1 cellular context compared by ENCODE assay signal in the genomic region with DNA sequence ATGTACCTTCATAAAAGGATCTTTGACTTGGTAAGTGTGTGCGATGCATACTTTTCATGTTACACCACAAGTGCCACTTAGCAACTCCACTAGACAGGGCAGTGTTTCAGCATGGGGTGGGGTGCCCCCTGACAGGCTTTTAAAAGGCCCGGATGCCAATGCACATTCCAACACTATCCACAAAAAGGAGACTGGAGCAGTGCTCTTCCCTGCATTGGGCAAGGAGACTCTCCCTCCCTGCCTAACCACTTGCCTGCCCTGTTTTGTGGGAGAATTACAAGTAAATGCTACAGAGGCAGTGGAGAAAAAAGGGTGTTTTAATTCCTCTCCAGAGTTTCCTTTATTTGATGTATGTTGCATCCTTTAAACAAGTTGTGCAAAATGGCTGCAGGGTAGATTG.
A peak's percentile ranks its signal among the peaks of the same experiment; 100 is the strongest.
TF ChIP-seq lines count a peak whose summit lies in the region.

No MANE protein-coding gene starts in this region.

TF ChIP-seq in H1, 55 proteins besides CTCF, POLR2A, EP300 and RAD21 (continued from another document):
- TF ChIP-seq TEAD4 (IDR thresholded peaks at IDR 0.05; ENCODE audit: low read depth, low read length) (peak; percentile 84; the same call in 1 of the 2 replicates), SRF (IDR thresholded peaks at IDR 0.05; ENCODE audit: low read depth, low read length) (no peak), PHF8 (conservative IDR thresholded peaks at IDR 0.05; ENCODE audit: low read depth, low read length) (no peak), FOSL1 (IDR thresholded peaks at IDR 0.05; ENCODE audit: insufficient read depth, low read depth, low read length) (no peak), RFX5 (IDR thresholded peaks at IDR 0.05; ENCODE audit: borderline replicate concordance, low read depth, low read length) (no peak), NANOG (IDR thresholded peaks at IDR 0.05; ENCODE audit: insufficient read depth, low read depth, low read length, poor library complexity, severe bottlenecking) (peak; percentile 30), KDM1A (IDR thresholded peaks at IDR 0.05; ENCODE audit: borderline replicate concordance, low read length) (no peak), GTF2F1 (IDR thresholded peaks at IDR 0.05; ENCODE audit: borderline replicate concordance, low read depth, low read length) (no peak), HDAC2 (IDR thresholded peaks at IDR 0.05; ENCODE audit: borderline replicate concordance in 1 of 2, low read depth in 2 of 2, low read length in 2 of 2) (0 out of 4 replicates have a peak, but pooled peaks of 1 of the 2 experiments have one; percentile 44), SP4 (IDR thresholded peaks at IDR 0.05; ENCODE audit: low read length) (no peak), CEBPB (IDR thresholded peaks at IDR 0.05; ENCODE audit: low read depth, low read length) (no peak), JUND (IDR thresholded peaks at IDR 0.05; ENCODE audit: low read length) (no peak), SP2 (IDR thresholded peaks at IDR 0.05; ENCODE audit: low read length) (no peak), EGR1 (IDR thresholded peaks at IDR 0.05; ENCODE audit: borderline replicate concordance, low read depth, low read length) (no peak)
- TF ChIP-seq, protein P1, sequence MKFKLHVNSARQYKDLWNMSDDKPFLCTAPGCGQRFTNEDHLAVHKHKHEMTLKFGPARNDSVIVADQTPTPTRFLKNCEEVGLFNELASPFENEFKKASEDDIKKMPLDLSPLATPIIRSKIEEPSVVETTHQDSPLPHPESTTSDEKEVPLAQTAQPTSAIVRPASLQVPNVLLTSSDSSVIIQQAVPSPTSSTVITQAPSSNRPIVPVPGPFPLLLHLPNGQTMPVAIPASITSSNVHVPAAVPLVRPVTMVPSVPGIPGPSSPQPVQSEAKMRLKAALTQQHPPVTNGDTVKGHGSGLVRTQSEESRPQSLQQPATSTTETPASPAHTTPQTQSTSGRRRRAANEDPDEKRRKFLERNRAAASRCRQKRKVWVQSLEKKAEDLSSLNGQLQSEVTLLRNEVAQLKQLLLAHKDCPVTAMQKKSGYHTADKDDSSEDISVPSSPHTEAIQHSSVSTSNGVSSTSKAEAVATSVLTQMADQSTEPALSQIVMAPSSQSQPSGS (IDR thresholded peaks at IDR 0.05; ENCODE audit: low read length), result no peak
